19 cellular contexts compared by ENCODE assay signal in the genomic region with DNA sequence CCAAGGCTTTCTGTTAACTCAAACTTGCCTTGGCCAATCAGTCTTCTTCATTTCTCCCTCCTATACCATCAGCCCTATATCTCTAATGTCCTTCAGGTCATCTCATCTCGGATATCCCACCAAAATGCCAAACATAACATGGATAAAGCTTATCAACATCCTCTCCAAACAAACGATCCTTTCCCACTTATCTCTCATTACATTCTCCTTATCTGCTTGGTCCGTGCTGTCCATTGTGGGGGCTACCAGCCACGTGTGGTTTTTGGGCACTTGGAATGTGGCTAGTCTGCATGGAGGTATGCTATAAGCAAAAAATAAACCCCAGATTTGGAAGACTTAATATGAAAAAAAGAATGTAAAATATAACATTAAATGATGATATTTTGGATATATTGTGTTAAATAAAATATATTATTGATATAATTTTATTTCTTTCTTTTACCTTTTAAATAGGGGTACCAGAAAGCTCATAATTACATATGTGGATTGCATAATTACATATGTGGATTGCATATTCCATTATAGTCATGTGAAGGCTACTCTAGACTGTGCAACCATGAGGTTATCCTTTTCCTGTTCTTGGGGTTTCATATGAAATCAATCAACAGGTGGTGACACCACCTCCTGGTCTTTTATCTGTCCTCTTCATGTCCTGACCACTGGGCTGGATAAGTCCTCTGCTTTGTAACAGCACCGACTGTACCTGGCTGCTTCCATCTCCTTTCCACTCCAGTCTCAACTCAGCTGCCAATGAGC.
DNase-seq lines count a peak whose midpoint lies in the region; ATAC-seq and TF ChIP-seq lines count a peak whose summit lies in the region.
"Had no signal": no experiment of that assay in that cellular context is flagged by ENCODE, and none has a peak within 500 bp of the region (broad histone marks: within the 10 kb centered on the region; RNA-seq: fewer than 3 reads in every experiment).

No MANE protein-coding gene starts in this region.

- H3K9me2 ChIP-seq in DOHH2 (replicated peaks; ENCODE audit: control insufficient read depth, low read length), result no peaks in the 10 kb centered on the region

- no peak for TF ChIP-seq EP300 in stomach (IDR thresholded peaks at IDR 0.05)

- H3K27ac ChIP-seq in DOHH2 (ENCODE audit: low read depth, low read length) (peak overlapping the region; percentile 90), KOPT-K1 (ENCODE audit: low read depth, low read length, poor library complexity, severe bottlenecking) (peak overlapping the region; percentile 93), lower lobe of right lung (no peak overlapping the region), stomach (no peak overlapping the region)
- H3K27ac ChIP-seq: neutrophil, SJCRH30, upper lobe of left lung had no signal

- peaks cover 0 to 4% (median 2%) of the 10 kb centered on the region in 3 donors for H3K27me3 Mint-ChIP-seq in immature natural killer cell (ENCODE audit: low read depth in 3 of 3)

- WGBS in stomach, 5 donors, result 30 to 53% (median 39%) methylated on average over 5 of the region's 5 CpGs

- H3K4me2 ChIP-seq in DOHH2 (ENCODE audit: low read length), result peak overlapping the region; percentile 75

- H3K4me3 ChIP-seq in DOHH2 (ENCODE audit: low read length), result peak overlapping the region; percentile 68
- H3K4me3 ChIP-seq in lower lobe of right lung, result no peak overlapping the region
- H3K4me3 ChIP-seq in stomach, result no peak overlapping the region
- H3K4me3 ChIP-seq: Peyer's patch, SJCRH30, upper lobe of left lung had no signal

- peaks cover 14 to 20% of the 10 kb centered on the region in 2 donors for H3K4me1 Mint-ChIP-seq in immature natural killer cell

- H4K20me1 ChIP-seq in DOHH2 (ENCODE audit: control insufficient read depth, insufficient read depth, low read depth, low read length), result no peaks in the 10 kb centered on the region

- H3K9me3 ChIP-seq in DOHH2 (ENCODE audit: control insufficient read depth, insufficient read depth, low read length), result peaks cover 9% of the 10 kb centered on the region; the same call in 1 of the 2 replicates
- peaks cover 19% of the 10 kb centered on the region for H3K9me3 ChIP-seq in KOPT-K1 (ENCODE audit: insufficient read depth, low read length, poor library complexity, severe bottlenecking)
- H3K9me3 ChIP-seq in lower lobe of right lung, result no peaks in the 10 kb centered on the region
- H3K9me3 ChIP-seq in stomach, result no peaks in the 10 kb centered on the region
- H3K9me3 ChIP-seq: neutrophil, Peyer's patch, SJCRH30, upper lobe of left lung had no signal

- TF ChIP-seq POLR2A in stomach (IDR thresholded peaks at IDR 0.05), result no peak

- H3F3A ChIP-seq in DOHH2 (ENCODE audit: control insufficient read depth, insufficient read depth), result no peaks in the 10 kb centered on the region

- H3K27me3 ChIP-seq in DOHH2 (ENCODE audit: control insufficient read depth, low read length) (no peaks in the 10 kb centered on the region), lower lobe of right lung (ENCODE audit: low read depth) (no peaks in the 10 kb centered on the region), stomach (no peaks in the 10 kb centered on the region)
- H3K27me3 ChIP-seq: neutrophil, Peyer's patch, SJCRH30, upper lobe of left lung had no signal

- intact Hi-C loops in lower lobe of right lung (cut with DNase I) (no loop called here), stomach (cut with DNase I; ENCODE audit: low total_unique reads) (no loop called here)

- no peak for TF ChIP-seq CTCF in DOHH2 (IDR thresholded peaks at IDR 0.05; ENCODE audit: low read depth, low read length, poor library complexity, severe bottlenecking)
- no peak for TF ChIP-seq CTCF in lower lobe of right lung (IDR thresholded peaks at IDR 0.05)
- TF ChIP-seq CTCF in stomach (IDR thresholded peaks at IDR 0.05), result no peak

- H3K36me3 ChIP-seq in DOHH2 (ENCODE audit: control insufficient read depth, low read length) (peaks cover 15% of the 10 kb centered on the region), KOPT-K1 (ENCODE audit: insufficient read depth, low read length) (no peaks in the 10 kb centered on the region), lower lobe of right lung (no peaks in the 10 kb centered on the region), stomach (no peaks in the 10 kb centered on the region)
- H3K36me3 ChIP-seq: neutrophil, Peyer's patch, SJCRH30, upper lobe of left lung had no signal

- H3K9me3 Mint-ChIP-seq in immature natural killer cell, result no peaks in the 10 kb centered on the region
- H3K9me3 Mint-ChIP-seq: activated T-cell treated with anti-CD3 and anti-CD28 coated beads, Interleukin-2, amount 50 U/mL, for 4 hours had no signal

- no peaks in the 10 kb centered on the region for H3K79me2 ChIP-seq in DOHH2 (ENCODE audit: control insufficient read depth, low read length)

- peaks cover 62% of the 10 kb centered on the region for H3K4me1 ChIP-seq in DOHH2 (ENCODE audit: control insufficient read depth, low read length)
- no peaks in the 10 kb centered on the region for H3K4me1 ChIP-seq in lower lobe of right lung
- H3K4me1 ChIP-seq in stomach, result no peaks in the 10 kb centered on the region
- H3K4me1 ChIP-seq: Peyer's patch, SJCRH30, upper lobe of left lung had no signal

- ATAC-seq in GM21381 (IDR thresholded peaks at IDR 0.05; ENCODE audit: unreplicated experiment) (peak; percentile 11), lower lobe of right lung (no peak)
- ATAC-seq: activated T-cell treated with anti-CD3 and anti-CD28 coated beads, Interleukin-2, amount 50 U/mL, for 4 hours; T-helper 17 cell had no signal

- H3K4me3 Mint-ChIP-seq in immature natural killer cell, result peak overlapping the region in 3 of 5 donors; percentile 5 to 32 (median 23)
- H3K4me3 Mint-ChIP-seq: activated naive CD4-positive, alpha-beta T cell treated with anti-CD3 and anti-CD28 coated beads for 36 hours; activated T-cell treated with anti-CD3 and anti-CD28 coated beads, Interleukin-2, amount 50 U/mL, for 4 hours; CD8-positive, alpha-beta memory T cell; T-helper 17 cell had no signal

- peak overlapping the region in 2 of 6 donors; percentile 3 to 17 for H3K27ac Mint-ChIP-seq in immature natural killer cell
- H3K27ac Mint-ChIP-seq: activated naive CD4-positive, alpha-beta T cell treated with anti-CD3 and anti-CD28 coated beads for 36 hours; T-helper 17 cell had no signal

- DNase-seq in immature natural killer cell (no peak), lower lobe of right lung (no peak), NCI-H1930 (lab: John Stamatoyannopoulos, UW) (no peak), stomach (no peak), occipital lobe (lab: John Stamatoyannopoulos, UW) (no peak)
- DNase-seq: activated CD4-positive, CD25-positive, alpha-beta regulatory T cell; activated naive CD4-positive, alpha-beta T cell treated with anti-CD3 and anti-CD28 coated beads for 36 hours; activated T-cell treated with anti-CD3 and anti-CD28 coated beads, Interleukin-2, amount 50 U/mL, for 4 hours; anterior cingulate cortex; CD8-positive, alpha-beta memory T cell; NCI-H226; SJCRH30; T-helper 17 cell; upper lobe of left lung had no signal

- no peaks in the 10 kb centered on the region for H3K36me3 Mint-ChIP-seq in immature natural killer cell

Comparison
In these comparisons a context has a peak if more than half of its experiments do, and no peak if none do; other contexts are left out.
1. H3K27ac ChIP-seq: peak in DOHH2 (single experiment) and KOPT-K1 (single experiment); none in lower lobe of right lung (single experiment) and stomach (0 of 5).